Comparison of ENCODE assay signal across 8 cellular contexts in genomic region chr3:138328341-138328740, GRCh38. TPM values are rescaled to one million over a fixed set of nuclear protein-coding genes. Genes with fewer than 3 reads are reported as not detected.
DNase-seq lines count a peak whose midpoint lies in the region; ATAC-seq and TF ChIP-seq lines count a peak whose summit lies in the region.

No MANE protein-coding gene starts in this region.

- H3K36me3 ChIP-seq in cardiac muscle cell (no peaks in the 10 kb centered on the region), right atrium auricular region (no peaks in the 10 kb centered on the region), thoracic aorta (no peaks in the 10 kb centered on the region), heart left ventricle (no peaks in the 10 kb centered on the region)

- H3K9me3 ChIP-seq in cardiac muscle cell (ENCODE audit: low read depth) (no peaks in the 10 kb centered on the region), right atrium auricular region (no peaks in the 10 kb centered on the region), thoracic aorta (no peaks in the 10 kb centered on the region), heart left ventricle (no peaks in the 10 kb centered on the region)

- no peaks in the 10 kb centered on the region for H3K4me1 ChIP-seq in cardiac muscle cell (ENCODE audit: low read depth)
- peaks cover 0 to 18% of the 10 kb centered on the region in 2 donors for H3K4me1 ChIP-seq in right atrium auricular region
- H3K4me1 ChIP-seq in thoracic aorta (ENCODE audit: control insufficient read depth in 1 of 2, low read depth in 2 of 2), result peaks cover 0 to 12% of the 10 kb centered on the region in 2 donors
- H3K4me1 ChIP-seq in heart left ventricle, result peaks cover 0 to 28% (median 9%) of the 10 kb centered on the region in 12 donors

- WGBS in heart left ventricle, 4 donors, result 26 to 31% (median 30%) methylated on average over 2 of the region's 2 CpGs

- DNase-seq in cardiac muscle cell (ENCODE audit: low read depth in 1 of 2, low spot score in 1 of 2), result peak; percentile 34 to 69
- no peak for DNase-seq in right atrium auricular region (ENCODE audit: low spot score)
- peak; percentile 66 for DNase-seq in OCI-M1 (lab: John Stamatoyannopoulos, UW)
- no peak for DNase-seq in epithelial cell of prostate (ENCODE audit: low read depth, low spot score)
- DNase-seq in thoracic aorta (ENCODE audit: low spot score), result no peak
- DNase-seq in glomerular visceral epithelial cell (ENCODE audit: extremely low spot score), result no peak
- no peak for DNase-seq in heart left ventricle
- no peak for DNase-seq in globus pallidus (ENCODE audit: low spot score)

- ATAC-seq in thoracic aorta (ENCODE audit: insufficient number of reproducible peaks, low FRiP score, low read depth), result no peak
- ATAC-seq in heart left ventricle, result no peak

- H3K4me3 ChIP-seq in cardiac muscle cell, result no peak overlapping the region
- no peak overlapping the region for H3K4me3 ChIP-seq in right atrium auricular region
- peak overlapping the region; percentile 82 for H3K4me3 ChIP-seq in thoracic aorta
- peak overlapping the region in 1 of 12 donors; percentile 71 for H3K4me3 ChIP-seq in heart left ventricle

- H3K27me3 ChIP-seq in cardiac muscle cell (no peaks in the 10 kb centered on the region), right atrium auricular region (no peaks in the 10 kb centered on the region), thoracic aorta (replicated peaks; ENCODE audit: insufficient read depth) (no peaks in the 10 kb centered on the region), heart left ventricle (no peaks in the 10 kb centered on the region)

- intact Hi-C loops in heart left ventricle (cut with DNase I), result loop anchor here in 2 of 10 donors (10.0 kb wide), 2 partner anchors 134 to 266 kb away; partner anchors contain the start of gene CEP70 (in 1 of the 2)

- H3K27ac ChIP-seq in cardiac muscle cell, result no peak overlapping the region
- H3K27ac ChIP-seq in right atrium auricular region, result no peak overlapping the region
- H3K27ac ChIP-seq in epithelial cell of prostate, result peak overlapping the region; percentile 80
- H3K27ac ChIP-seq in thoracic aorta, result no peak overlapping the region
- no peak overlapping the region for H3K27ac ChIP-seq in heart left ventricle

- no peak for TF ChIP-seq POLR2A in heart left ventricle (IDR thresholded peaks at IDR 0.05)

- TF ChIP-seq CTCF in cardiac muscle cell (IDR thresholded peaks at IDR 0.05; ENCODE audit: low read depth, low read length) (peak; percentile 37), right atrium auricular region (IDR thresholded peaks at IDR 0.05) (no peak), thoracic aorta (IDR thresholded peaks at IDR 0.05) (no peak), heart left ventricle (IDR thresholded peaks at IDR 0.05) (peak in 3 of 12 donors; percentile 5 to 24 (median 22))

RNA-seq across cellular contexts. Expression of gene NME9, which starts 1.3 kb away (rescaled TPM):
- total RNA-seq in cardiac muscle cell (4.8 and 5.1 TPM in 2 replicates), right atrium auricular region (not detected), thoracic aorta (not detected), heart left ventricle (not detected)
- polyA plus RNA-seq in cardiac muscle cell (2.9 and 4.9 TPM in 2 replicates), heart left ventricle (not detected)

RNA-seq across cellular contexts. Expression of gene MRAS, which starts 20.0 kb away (rescaled TPM):
- 68.6 and 92.6 TPM in 2 replicates for total RNA-seq in cardiac muscle cell
- 66.5 and 105 TPM in 2 replicates for polyA plus RNA-seq in cardiac muscle cell
- 100 to 1,000 TPM; 174 to 288 TPM for total RNA-seq in right atrium auricular region
- total RNA-seq in thoracic aorta, result 10 to 100 TPM; 58.6 to 62.3 TPM
- total RNA-seq in heart left ventricle, result 100 to 1,000 TPM; 227 to 413 (median 254) TPM
- 100 to 1,000 TPM; 112 to 245 TPM for polyA plus RNA-seq in heart left ventricle

Comparison
In these comparisons a context has a peak if more than half of its experiments do, and no peak if none do; other contexts are left out.
1. DNase-seq: peak in cardiac muscle cell (2 of 2) and OCI-M1 (single experiment); none in right atrium auricular region (single experiment), epithelial cell of prostate (single experiment), thoracic aorta (single experiment), glomerular visceral epithelial cell (single experiment), heart left ventricle (0 of 5) and globus pallidus (single experiment).